8 cellular contexts compared by ENCODE assay signal in the genomic region with DNA sequence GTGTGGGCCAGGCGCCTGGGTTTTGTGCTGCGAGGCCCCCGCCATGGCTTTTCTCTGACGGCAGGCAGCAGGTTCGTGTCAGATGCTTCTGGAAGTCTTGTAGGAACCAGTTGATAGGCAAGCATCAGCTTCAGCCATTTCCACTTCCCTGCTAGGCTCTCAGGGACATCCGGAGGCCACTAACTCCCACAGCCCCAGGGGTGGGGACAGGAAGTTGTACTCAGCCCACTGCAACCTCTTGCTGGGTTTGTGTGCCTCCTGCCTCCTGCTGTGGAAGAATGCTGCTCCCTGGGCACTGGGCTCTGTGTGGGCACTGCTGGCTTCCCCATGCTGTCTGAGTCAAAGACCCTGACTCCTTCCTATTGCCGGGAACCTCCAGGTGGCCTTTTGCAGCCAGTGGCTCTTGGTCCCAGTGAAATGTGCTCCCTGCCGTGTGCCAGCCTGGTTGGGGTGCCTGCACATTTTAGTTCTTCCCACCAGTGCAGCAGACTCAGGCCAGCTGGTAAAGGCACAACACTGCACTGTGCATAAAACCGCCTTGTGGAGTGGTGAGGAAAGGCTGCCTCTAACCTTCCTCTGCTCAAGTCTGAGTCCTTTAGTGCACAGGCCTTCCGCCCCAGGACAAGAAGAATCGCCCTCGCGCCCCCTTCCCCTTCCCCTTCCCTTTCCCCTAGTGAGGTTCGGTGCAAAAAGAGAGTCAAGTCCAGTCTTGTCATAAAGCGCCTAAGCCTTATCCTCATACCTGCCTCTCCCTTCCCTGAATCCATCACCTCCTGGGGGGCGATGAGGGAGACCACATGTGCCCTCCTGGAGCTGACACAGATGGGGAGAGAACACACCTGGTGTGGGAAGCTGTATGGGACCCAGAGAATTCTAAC. TPM values are rescaled to one million over a fixed set of nuclear protein-coding genes. Genes with fewer than 3 reads are reported as not detected.
DNase-seq lines count a peak whose midpoint lies in the region; ATAC-seq, FAIRE-seq and TF ChIP-seq lines count a peak whose summit lies in the region.

No MANE protein-coding gene starts in this region.

- no peaks in the 10 kb centered on the region for H3K27me3 Mint-ChIP-seq in activated T-helper 2 cell treated with anti-CD3 and anti-CD28 coated beads, Interferon-gamma antibody, Interleukin-2, Interleukin-4, amounts not matched to agents 10 μg/mL and 5 μg/mL and 100 μg/mL, durations not matched to agents 14 hours and 24 hours and 36 hours (ENCODE audit: low read depth)

- H3K36me3 ChIP-seq in mucosa of descending colon (ENCODE audit: low read depth): no peaks in the 10 kb centered on the region

- H3K9me3 Mint-ChIP-seq in activated T-helper 2 cell treated with anti-CD3 and anti-CD28 coated beads, Interferon-gamma antibody, Interleukin-2, Interleukin-4, amounts not matched to agents 10 μg/mL and 5 μg/mL and 100 μg/mL, durations not matched to agents 14 hours and 24 hours and 36 hours: peaks cover 5% of the 10 kb centered on the region

- FAIRE-seq in GM19239 (lab: Jason Lieb, UNC): peak; percentile 83

- H3K36me3 Mint-ChIP-seq in activated T-helper 2 cell treated with anti-CD3 and anti-CD28 coated beads, Interferon-gamma antibody, Interleukin-2, Interleukin-4, amounts not matched to agents 10 μg/mL and 5 μg/mL and 100 μg/mL, durations not matched to agents 14 hours and 24 hours and 36 hours (ENCODE audit: low read depth): peaks cover 28% of the 10 kb centered on the region

- no peak for TF ChIP-seq CTCF in mucosa of descending colon (IDR thresholded peaks at IDR 0.05)

- ATAC-seq in HG03432 (IDR thresholded peaks at IDR 0.05; ENCODE audit: unreplicated experiment): peak; percentile 67
- ATAC-seq in mucosa of descending colon: peak; percentile 56

- H3K4me3 ChIP-seq in mucosa of descending colon: no peak overlapping the region

- H3K4me1 Mint-ChIP-seq in activated T-helper 2 cell treated with anti-CD3 and anti-CD28 coated beads, Interferon-gamma antibody, Interleukin-2, Interleukin-4, amounts not matched to agents 10 μg/mL and 5 μg/mL and 100 μg/mL, durations not matched to agents 14 hours and 24 hours and 36 hours (ENCODE audit: low read depth): peaks cover 50% of the 10 kb centered on the region

- H3K4me3 Mint-ChIP-seq in activated T-helper 2 cell treated with anti-CD3 and anti-CD28 coated beads, Interferon-gamma antibody, Interleukin-2, Interleukin-4, amounts not matched to agents 10 μg/mL and 5 μg/mL and 100 μg/mL, durations not matched to agents 14 hours and 24 hours and 36 hours (ENCODE audit: low read depth): peak overlapping the region; percentile 41

- peak overlapping the region; percentile 88 for H3K27ac Mint-ChIP-seq in activated T-helper 2 cell treated with anti-CD3 and anti-CD28 coated beads, Interferon-gamma antibody, Interleukin-2, Interleukin-4, amounts not matched to agents 10 μg/mL and 5 μg/mL and 100 μg/mL, durations not matched to agents 14 hours and 24 hours and 36 hours

- intact Hi-C loops in activated T-helper 2 cell treated with anti-CD3 and anti-CD28 coated beads, Interferon-gamma antibody, Interleukin-2, Interleukin-4, amounts not matched to agents 10 μg/mL and 5 μg/mL and 100 μg/mL, durations not matched to agents 14 hours and 24 hours and 36 hours (cut with micrococcal nuclease): loop anchor here (1.0 to 5.0 kb wide), 2 partner anchors 38 to 100 kb away; no protein-coding TSS in a partner anchor
- intact Hi-C loops in mucosa of descending colon (cut with DNase I, micrococcal nuclease): loop anchor here in 1 of 2 donors (5.0 kb wide), 1 partner anchor 93 kb away; no protein-coding TSS in a partner anchor

- DNase-seq in GM19239 (ENCODE audit: insufficient read length, low spot score) (no peak), mucosa of descending colon (peak in 1 of 3 donors; percentile 63), NCI-H226 (no peak), KG1 (lab: John Stamatoyannopoulos, UW) (no peak), cerebellum (ENCODE audit: low spot score) (no peak), NCI-H2227 treated with DMSO at 0.1 percent for 48 hours (lab: John Stamatoyannopoulos, UW) (no peak)
- peak; percentile 37 for DNase-seq in activated T-helper 2 cell treated with anti-CD3 and anti-CD28 coated beads, Interferon-gamma antibody, Interleukin-2, Interleukin-4, amounts not matched to agents 10 μg/mL and 5 μg/mL and 100 μg/mL, durations not matched to agents 14 hours and 24 hours and 36 hours (ENCODE audit: low spot score)

- peaks cover 7% of the 10 kb centered on the region for H3K4me1 ChIP-seq in mucosa of descending colon (ENCODE audit: low read depth)

- no peaks in the 10 kb centered on the region for H3K9me3 ChIP-seq in mucosa of descending colon

RNA-seq across cellular contexts. Expression of gene LDHD, which starts 16.6 kb away (rescaled TPM):
- 0.41 TPM in 1 of 2 replicates, not detected in the other for total RNA-seq in activated T-helper 2 cell treated with anti-CD3 and anti-CD28 coated beads, Interferon-gamma antibody, Interleukin-2, Interleukin-4, amounts not matched to agents 10 μg/mL and 5 μg/mL and 100 μg/mL, durations not matched to agents 14 hours and 24 hours and 36 hours
- total RNA-seq in mucosa of descending colon (100 to 1,000 TPM in 1 of 3 donors, 10 to 100 TPM in 2; 52.6 to 132 (median 67.2) TPM), cerebellum (1.00 TPM)

RNA-seq across cellular contexts. Expression of gene ZFP1, which starts 48.3 kb away (rescaled TPM):
- total RNA-seq in activated T-helper 2 cell treated with anti-CD3 and anti-CD28 coated beads, Interferon-gamma antibody, Interleukin-2, Interleukin-4, amounts not matched to agents 10 μg/mL and 5 μg/mL and 100 μg/mL, durations not matched to agents 14 hours and 24 hours and 36 hours: 11.2 and 14.0 TPM in 2 replicates
- total RNA-seq in mucosa of descending colon (10 to 100 TPM in 1 of 3 donors, 1 to 10 TPM in 2; 5.6 to 17.0 (median 6.9) TPM), cerebellum (38.5 TPM)

Comparison
In these comparisons a context has a peak if more than half of its experiments do, and no peak if none do; other contexts are left out.
1. RNA of gene LDHD, which starts 16.6 kb away (total RNA-seq): 52.6 to 132 TPM in mucosa of descending colon; 1.00 TPM in cerebellum (single experiment) and 0.41 TPM in activated T-helper 2 cell treated with anti-CD3 and anti-CD28 coated beads, Interferon-gamma antibody, Interleukin-2, Interleukin-4, amounts not matched to agents 10 μg/mL and 5 μg/mL and 100 μg/mL, durations not matched to agents 14 hours and 24 hours and 36 hours; every median in the first group is over 10 times any median in the second.